ENCODE assay signal across 8 cellular contexts in genomic region chr3:58333206-58334012, GRCh38. TPM values are rescaled to one million over a fixed set of nuclear protein-coding genes. Genes with fewer than 3 reads are reported as not detected.
DNase-seq lines count a peak whose midpoint lies in the region; ATAC-seq and TF ChIP-seq lines count a peak whose summit lies in the region.

No MANE protein-coding gene starts in this region.

- peak overlapping the region; percentile 94 for H3K27ac Mint-ChIP-seq in CD8-positive, alpha-beta T cell
- H3K27ac Mint-ChIP-seq in T-helper 1 cell treated with Interleukin-12 subunit alpha and Interleukin-12 subunit beta and Interleukin-4 antibody, amounts not matched to agents 30 μg/mL and 1 μg/mL, for 36 hours, result peak overlapping the region; percentile 95
- peak overlapping the region; percentile 76 for H3K27ac Mint-ChIP-seq in central memory CD8-positive, alpha-beta T cell (ENCODE audit: low read depth)

- peaks cover 7% of the 10 kb centered on the region for H3K36me3 Mint-ChIP-seq in CD8-positive, alpha-beta T cell
- H3K36me3 Mint-ChIP-seq in T-helper 1 cell treated with Interleukin-12 subunit alpha and Interleukin-12 subunit beta and Interleukin-4 antibody, amounts not matched to agents 30 μg/mL and 1 μg/mL, for 36 hours (ENCODE audit: low read depth), result peaks cover 9% of the 10 kb centered on the region
- H3K36me3 Mint-ChIP-seq in central memory CD8-positive, alpha-beta T cell (ENCODE audit: insufficient read depth), result peaks cover 9% of the 10 kb centered on the region

- CTCF ChIA-PET in CD8-positive, alpha-beta T cell (lab: Charles Lee), result interaction anchor here (0.7 to 3.3 kb wide), 8 partner anchors 11 to 159 kb away, joined by 3 to 25 read pairs (median 4); partner anchors contain the start of genes HTD2, KCTD6 and RPP14

- H3K4me1 Mint-ChIP-seq in CD8-positive, alpha-beta T cell (ENCODE audit: low read depth), result peaks cover 31% of the 10 kb centered on the region
- H3K4me1 Mint-ChIP-seq in T-helper 1 cell treated with Interleukin-12 subunit alpha and Interleukin-12 subunit beta and Interleukin-4 antibody, amounts not matched to agents 30 μg/mL and 1 μg/mL, for 36 hours (ENCODE audit: low read depth), result peaks cover 32% of the 10 kb centered on the region
- H3K4me1 Mint-ChIP-seq in central memory CD8-positive, alpha-beta T cell, result peaks cover 41% of the 10 kb centered on the region

- intact Hi-C loops in CD8-positive, alpha-beta T cell (cut with DNase I, micrococcal nuclease), result loop anchor here (1.0 kb wide), 1 partner anchor 81 kb away; no protein-coding TSS in a partner anchor

- no peaks in the 10 kb centered on the region for H3K27me3 Mint-ChIP-seq in CD8-positive, alpha-beta T cell (ENCODE audit: low read depth)
- peaks cover 3% of the 10 kb centered on the region for H3K27me3 Mint-ChIP-seq in T-helper 1 cell treated with Interleukin-12 subunit alpha and Interleukin-12 subunit beta and Interleukin-4 antibody, amounts not matched to agents 30 μg/mL and 1 μg/mL, for 36 hours (ENCODE audit: low read depth)
- no peaks in the 10 kb centered on the region for H3K27me3 Mint-ChIP-seq in central memory CD8-positive, alpha-beta T cell

- H3K27ac ChIP-seq in CD8-positive, alpha-beta T cell (ENCODE audit: low read depth, low read length), result peak overlapping the region; percentile 25

- no peaks in the 10 kb centered on the region for H3K9me3 ChIP-seq in CD8-positive, alpha-beta T cell (ENCODE audit: low read length)

- no peaks in the 10 kb centered on the region for H3K27me3 ChIP-seq in CD8-positive, alpha-beta T cell (ENCODE audit: insufficient read depth, low read length)

- no peaks in the 10 kb centered on the region for H3K36me3 ChIP-seq in CD8-positive, alpha-beta T cell (ENCODE audit: insufficient read depth, low read length)

- H3K4me3 ChIP-seq in CD8-positive, alpha-beta T cell (ENCODE audit: low read depth, low read length), result peak overlapping the region; percentile 78

- H3K4me1 ChIP-seq in CD8-positive, alpha-beta T cell (ENCODE audit: insufficient read depth, low read length), result peaks cover 29% of the 10 kb centered on the region

- H3K4me3 Mint-ChIP-seq in CD8-positive, alpha-beta T cell, result peak overlapping the region; percentile 100
- H3K4me3 Mint-ChIP-seq in T-helper 1 cell treated with Interleukin-12 subunit alpha and Interleukin-12 subunit beta and Interleukin-4 antibody, amounts not matched to agents 30 μg/mL and 1 μg/mL, for 36 hours, result peak overlapping the region; percentile 99
- H3K4me3 Mint-ChIP-seq in central memory CD8-positive, alpha-beta T cell, result peak overlapping the region; percentile 97

- peak in 4 of 7 experiments; percentile 22 to 53 (median 27) for DNase-seq in CD8-positive, alpha-beta T cell
- no peak for DNase-seq in central memory CD8-positive, alpha-beta T cell (ENCODE audit: low spot score in 2 of 2)
- peak; percentile 31 for DNase-seq in kidney tubule cell (ENCODE audit: low spot score)
- peak; percentile 27 for DNase-seq in stimulated activated CD4-positive, alpha-beta T cell treated with anti-CD3 and anti-CD28 coated beads, Interleukin-4, amount 100 ng/mL, for 1 hour
- DNase-seq in T1000 (lab: John Stamatoyannopoulos, UW), result no peak

- TF ChIP-seq CTCF in CD8-positive, alpha-beta T cell (IDR thresholded peaks at IDR 0.05), result no peak

- no peaks in the 10 kb centered on the region for H3K9me3 Mint-ChIP-seq in CD8-positive, alpha-beta T cell
- no peaks in the 10 kb centered on the region for H3K9me3 Mint-ChIP-seq in T-helper 1 cell treated with Interleukin-12 subunit alpha and Interleukin-12 subunit beta and Interleukin-4 antibody, amounts not matched to agents 30 μg/mL and 1 μg/mL, for 36 hours
- no peaks in the 10 kb centered on the region for H3K9me3 Mint-ChIP-seq in central memory CD8-positive, alpha-beta T cell

- POLR2A ChIA-PET in CD8-positive, alpha-beta T cell (lab: Charles Lee), result interaction anchor here (0.5 to 3.5 kb wide), 3 partner anchors 15 to 158 kb away, joined by 3 to 20 read pairs (median 8); partner anchors contain the start of genes HTD2, KCTD6 and RPP14

- peak; percentile 53 for ATAC-seq in CD8-positive, alpha-beta T cell
- peak; percentile 35 for ATAC-seq in GM19438 (IDR thresholded peaks at IDR 0.05; ENCODE audit: low read depth, unreplicated experiment)
- ATAC-seq in HG03469 (IDR thresholded peaks at IDR 0.05; ENCODE audit: unreplicated experiment), result peak; percentile 28
- peak; percentile 42 for ATAC-seq in central memory CD8-positive, alpha-beta T cell (replicated peaks; ENCODE audit: extremely low read depth, poor library complexity, severe bottlenecking)

RNA-seq across cellular contexts. Expression of gene PXK, which starts 0.7 kb away (rescaled TPM):
- 10 to 100 TPM; 14.9 to 15.0 TPM for total RNA-seq in CD8-positive, alpha-beta T cell

RNA-seq across cellular contexts. Expression of gene HTD2, which starts 27.1 kb away (rescaled TPM):
- 1 to 10 TPM; 6.4 to 8.9 TPM for total RNA-seq in CD8-positive, alpha-beta T cell

RNA-seq across cellular contexts. Expression of gene RPP14, which starts 27.4 kb away (rescaled TPM):
- 10 to 100 TPM; 18.3 to 20.4 TPM for total RNA-seq in CD8-positive, alpha-beta T cell

Comparison
In these comparisons a context has a peak if more than half of its experiments do, and no peak if none do; other contexts are left out.
1. DNase-seq: peak in CD8-positive, alpha-beta T cell (4 of 7), kidney tubule cell (single experiment) and stimulated activated CD4-positive, alpha-beta T cell treated with anti-CD3 and anti-CD28 coated beads, Interleukin-4, amount 100 ng/mL, for 1 hour (single experiment); none in central memory CD8-positive, alpha-beta T cell (0 of 2) and T1000 (single experiment).
2. Peak in every context shown above with its lines, with median percentiles within 50 percentile points of each other: ATAC-seq, H3K27ac Mint-ChIP-seq and H3K4me3 Mint-ChIP-seq.